ENCODE assay signal across 1 cellular context in genomic region chr1:75937034-75937433, GRCh38.
TF ChIP-seq lines count a peak whose summit lies in the region.

No MANE protein-coding gene starts in this region.

TF ChIP-seq in GM12878, 131 proteins besides CTCF, POLR2A, EP300 and RAD21 (continued from another document):
- TF ChIP-seq ZBED1 (IDR thresholded peaks at IDR 0.05; ENCODE audit: borderline replicate concordance) = 0 out of 2 replicates have a peak, but pooled peaks have one; percentile 33
- TF ChIP-seq ATF7 (IDR thresholded peaks at IDR 0.05; ENCODE audit: low read depth) = no peak
- no peak for TF ChIP-seq TCF12 (IDR thresholded peaks at IDR 0.05; ENCODE audit: low read depth, low read length)
- TF ChIP-seq MEF2A (IDR thresholded peaks at IDR 0.05; ENCODE audit: insufficient read depth, low read depth, low read length) = peak; percentile 52; the same call in 1 of the 2 replicates
- no peak for TF ChIP-seq HDAC2 (IDR thresholded peaks at IDR 0.05)
- TF ChIP-seq ASH2L (IDR thresholded peaks at IDR 0.05; ENCODE audit: borderline replicate concordance, low read depth) = no peak
- no peak for TF ChIP-seq E2F8 (IDR thresholded peaks at IDR 0.05; ENCODE audit: low read depth, partially characterized antibody)
- TF ChIP-seq RELA (IDR thresholded peaks at IDR 0.05; ENCODE audit: borderline replicate concordance, partially characterized antibody) = no peak
- TF ChIP-seq RAD51 (IDR thresholded peaks at IDR 0.05) = no peak
- no peak for TF ChIP-seq ESRRA (IDR thresholded peaks at IDR 0.05; ENCODE audit: low read length)
- TF ChIP-seq RUNX3 (IDR thresholded peaks at IDR 0.05; ENCODE audit: low read length) = peak; percentile 88
- TF ChIP-seq SIX5 (IDR thresholded peaks at IDR 0.05; ENCODE audit: low read depth, low read length, severe bottlenecking) = no peak
- TF ChIP-seq CBX5 (IDR thresholded peaks at IDR 0.05; ENCODE audit: low read depth) = no peak
- TF ChIP-seq NFIC (IDR thresholded peaks at IDR 0.05; ENCODE audit: low read depth, low read length) = peak; percentile 85; the same call in 1 of the 2 replicates
TF ChIP-seq in GM12878: peak in this region for 9.
